ENCODE assay signal across 14 cellular contexts in the genomic region with DNA sequence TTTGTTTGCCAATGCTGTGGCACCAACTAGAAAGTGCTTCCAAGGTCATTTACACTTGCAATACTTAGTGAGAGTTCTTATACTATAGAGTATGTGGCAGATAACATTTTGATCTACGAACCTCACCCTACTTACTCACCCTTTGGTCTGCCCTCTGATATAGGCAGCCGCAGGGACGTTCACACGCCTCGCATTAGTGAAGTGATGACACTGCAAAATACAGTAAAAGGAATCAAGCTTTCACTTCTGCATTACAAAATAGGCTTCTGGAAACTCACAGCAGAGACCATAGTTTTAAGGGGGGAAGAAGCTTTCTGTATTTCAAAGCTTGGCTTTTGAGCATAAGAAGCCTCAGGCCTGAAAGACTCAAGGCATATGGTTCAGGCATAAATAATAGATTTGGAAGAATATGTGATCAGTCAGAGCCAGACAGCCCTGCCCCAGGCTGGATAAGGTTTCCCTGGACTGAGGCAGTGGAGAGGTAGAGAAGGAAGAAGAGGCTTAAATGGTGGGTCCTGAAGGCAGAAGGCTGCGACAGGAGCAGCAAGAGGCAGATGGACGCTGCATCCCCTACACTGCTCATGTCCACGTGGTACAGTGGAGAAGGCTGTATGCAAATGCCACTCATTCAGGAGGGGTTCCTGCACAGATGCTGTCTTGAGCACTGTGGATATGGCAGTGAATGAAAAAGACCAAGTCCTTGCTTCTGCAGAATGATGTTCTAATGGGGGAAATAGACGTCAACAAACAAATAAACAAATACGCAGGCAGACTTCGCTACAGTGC.
DNase-seq lines count a peak whose midpoint lies in the region; ATAC-seq and TF ChIP-seq lines count a peak whose summit lies in the region.
"Had no signal": no experiment of that assay in that cellular context is flagged by ENCODE, and none has a peak within 500 bp of the region (broad histone marks: within the 10 kb centered on the region; RNA-seq: fewer than 3 reads in every experiment).

No MANE protein-coding gene starts in this region.

- no peak overlapping the region for H3K27ac Mint-ChIP-seq in activated naive CD8-positive, alpha-beta T cell treated with anti-CD3 and anti-CD28 coated beads, Interleukin-2, amount 50 U/mL, for 24 hours
- H3K27ac Mint-ChIP-seq: activated CD8-positive, alpha-beta T cell treated with anti-CD3 and anti-CD28 coated beads for 36 hours; CD8-positive, alpha-beta memory T cell had no signal

- ATAC-seq in GM18861 (IDR thresholded peaks at IDR 0.05; ENCODE audit: unreplicated experiment) (peak; percentile 76), HG03103 (IDR thresholded peaks at IDR 0.05; ENCODE audit: low read depth, unreplicated experiment) (peak; percentile 56), lower lobe of right lung (peak; percentile 68 to 73)
- ATAC-seq in activated naive CD8-positive, alpha-beta T cell treated with anti-CD3 and anti-CD28 coated beads, Interleukin-2, amount 50 U/mL, for 24 hours, result no peak
- ATAC-seq: activated CD8-positive, alpha-beta T cell treated with anti-CD3 and anti-CD28 coated beads for 36 hours had no signal

- no peaks in the 10 kb centered on the region for H3K9me3 ChIP-seq in lower lobe of right lung

- no peaks in the 10 kb centered on the region for H3K36me3 ChIP-seq in lower lobe of right lung
- H3K36me3 ChIP-seq: adrenal gland had no signal

- no peaks in the 10 kb centered on the region for H3K4me1 ChIP-seq in lower lobe of right lung

- no peak overlapping the region for H3K4me3 Mint-ChIP-seq in activated naive CD8-positive, alpha-beta T cell treated with anti-CD3 and anti-CD28 coated beads, Interleukin-2, amount 50 U/mL, for 24 hours
- H3K4me3 Mint-ChIP-seq: activated CD8-positive, alpha-beta T cell treated with anti-CD3 and anti-CD28 coated beads for 36 hours; CD8-positive, alpha-beta memory T cell had no signal

- intact Hi-C loops in lower lobe of right lung (cut with DNase I), result no loop called here

- no peaks in the 10 kb centered on the region for H3K9me3 Mint-ChIP-seq in activated naive CD8-positive, alpha-beta T cell treated with anti-CD3 and anti-CD28 coated beads, Interleukin-2, amount 50 U/mL, for 24 hours
- H3K9me3 Mint-ChIP-seq: activated CD8-positive, alpha-beta T cell treated with anti-CD3 and anti-CD28 coated beads for 36 hours; CD8-positive, alpha-beta memory T cell had no signal

- no peaks in the 10 kb centered on the region for H3K36me3 Mint-ChIP-seq in activated naive CD8-positive, alpha-beta T cell treated with anti-CD3 and anti-CD28 coated beads, Interleukin-2, amount 50 U/mL, for 24 hours (ENCODE audit: low read depth)
- H3K36me3 Mint-ChIP-seq: CD8-positive, alpha-beta memory T cell had no signal

- no peak overlapping the region for H3K4me3 ChIP-seq in lower lobe of right lung
- H3K4me3 ChIP-seq: adrenal gland, hepatocyte, SK-N-MC had no signal

- no peaks in the 10 kb centered on the region for H3K4me1 Mint-ChIP-seq in activated naive CD8-positive, alpha-beta T cell treated with anti-CD3 and anti-CD28 coated beads, Interleukin-2, amount 50 U/mL, for 24 hours
- H3K4me1 Mint-ChIP-seq: CD8-positive, alpha-beta memory T cell had no signal

- DNase-seq in OCI-M1 (lab: John Stamatoyannopoulos, UW) (peak; percentile 94), lower lobe of right lung (no peak), hepatic stellate cell (ENCODE audit: low spot score) (no peak), amniotic stem cell (lab: John Stamatoyannopoulos, UW) (no peak)
- DNase-seq in activated naive CD8-positive, alpha-beta T cell treated with anti-CD3 and anti-CD28 coated beads, Interleukin-2, amount 50 U/mL, for 24 hours, result no peak
- no peak for DNase-seq in activated CD4-positive, CD25-positive, alpha-beta regulatory T cell (lab: John Stamatoyannopoulos, UW)
- DNase-seq: activated CD8-positive, alpha-beta T cell treated with anti-CD3 and anti-CD28 coated beads for 36 hours; CD8-positive, alpha-beta memory T cell; NCI-H1930 had no signal

- H3K27ac ChIP-seq in lower lobe of right lung, result no peak overlapping the region
- H3K27ac ChIP-seq: adrenal gland, hepatocyte, SK-N-MC had no signal

- TF ChIP-seq CTCF in lower lobe of right lung (IDR thresholded peaks at IDR 0.05), result no peak

- no peaks in the 10 kb centered on the region for H3K27me3 ChIP-seq in lower lobe of right lung (ENCODE audit: low read depth)
- H3K27me3 ChIP-seq: adrenal gland, hepatocyte had no signal

- peaks cover 7% of the 10 kb centered on the region for H3K27me3 Mint-ChIP-seq in activated naive CD8-positive, alpha-beta T cell treated with anti-CD3 and anti-CD28 coated beads, Interleukin-2, amount 50 U/mL, for 24 hours
